Comparison of ENCODE assay signal across 1 cellular context in the genomic region with DNA sequence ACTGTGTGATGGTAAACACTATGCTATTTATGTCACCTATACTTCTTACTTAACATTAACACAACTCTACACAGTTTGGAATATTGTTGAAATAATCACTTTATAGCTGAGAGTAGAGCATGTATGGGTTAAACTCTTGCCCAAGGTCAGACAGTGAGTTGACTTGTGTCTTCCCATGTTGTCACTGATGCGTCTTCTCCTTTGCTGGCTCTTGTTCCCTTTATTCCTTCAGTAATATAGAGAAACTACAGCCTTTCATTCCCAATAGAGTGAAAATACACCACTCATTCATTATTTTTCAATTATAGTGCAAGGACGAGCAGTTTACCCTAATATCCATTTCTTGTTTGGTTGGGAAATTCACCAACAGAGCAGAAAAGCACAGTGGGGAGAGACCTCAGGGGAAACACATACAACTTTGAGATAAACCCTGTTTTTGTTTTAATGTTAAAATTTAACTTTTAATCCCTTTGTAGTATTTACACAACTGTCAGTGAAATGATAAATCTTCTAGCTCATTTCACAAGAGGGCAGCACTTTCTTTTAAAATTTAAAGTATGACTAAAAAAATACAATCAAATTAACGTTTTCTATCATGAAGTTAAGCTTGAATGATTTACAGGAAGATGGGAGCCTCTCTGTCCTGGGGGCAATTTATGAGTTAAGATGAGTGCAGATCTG.
TF ChIP-seq lines count a peak whose summit lies in the region.

No MANE protein-coding gene starts in this region.

TF ChIP-seq in HepG2, 621 proteins besides CTCF, POLR2A, EP300 and RAD21 (continued from another document and continues in another):
- 0 out of 2 replicates have a peak, but pooled peaks have one; percentile 37 for TF ChIP-seq ZNF142 (CRISPR knock-in tag; IDR thresholded peaks at IDR 0.05)
- peak; percentile 48; the same call in 1 of the 2 replicates for TF ChIP-seq ZNF367 (CRISPR knock-in tag; IDR thresholded peaks at IDR 0.05; ENCODE audit: borderline replicate concordance)
- TF ChIP-seq JUN (CRISPR knock-in tag; IDR thresholded peaks at IDR 0.05): no peak
- TF ChIP-seq, protein P1, sequence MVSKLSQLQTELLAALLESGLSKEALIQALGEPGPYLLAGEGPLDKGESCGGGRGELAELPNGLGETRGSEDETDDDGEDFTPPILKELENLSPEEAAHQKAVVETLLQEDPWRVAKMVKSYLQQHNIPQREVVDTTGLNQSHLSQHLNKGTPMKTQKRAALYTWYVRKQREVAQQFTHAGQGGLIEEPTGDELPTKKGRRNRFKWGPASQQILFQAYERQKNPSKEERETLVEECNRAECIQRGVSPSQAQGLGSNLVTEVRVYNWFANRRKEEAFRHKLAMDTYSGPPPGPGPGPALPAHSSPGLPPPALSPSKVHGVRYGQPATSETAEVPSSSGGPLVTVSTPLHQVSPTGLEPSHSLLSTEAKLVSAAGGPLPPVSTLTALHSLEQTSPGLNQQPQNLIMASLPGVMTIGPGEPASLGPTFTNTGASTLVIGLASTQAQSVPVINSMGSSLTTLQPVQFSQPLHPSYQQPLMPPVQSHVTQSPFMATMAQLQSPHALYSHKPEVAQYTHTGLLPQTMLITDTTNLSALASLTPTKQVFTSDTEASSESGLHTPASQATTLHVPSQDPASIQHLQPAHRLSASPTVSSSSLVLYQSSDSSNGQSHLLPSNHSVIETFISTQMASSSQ (IDR thresholded peaks at IDR 0.05; ENCODE audit: low read depth): peak; percentile 99
- TF ChIP-seq, protein P1 (CRISPR knock-in tag; IDR thresholded peaks at IDR 0.05; ENCODE audit: borderline replicate concordance): peak; percentile 99
- no peak; the same call in 1 of the 2 replicates for TF ChIP-seq FOXK2 (IDR thresholded peaks at IDR 0.05)
- TF ChIP-seq NCOA1 (CRISPR knock-in tag; IDR thresholded peaks at IDR 0.05): no peak
- no peak for TF ChIP-seq ZNF441 (CRISPR knock-in tag; IDR thresholded peaks at IDR 0.05; ENCODE audit: borderline replicate concordance)
- TF ChIP-seq ZBTB1 (CRISPR knock-in tag; IDR thresholded peaks at IDR 0.05; ENCODE audit: borderline replicate concordance): no peak
- TF ChIP-seq ISL2 (CRISPR knock-in tag; IDR thresholded peaks at IDR 0.05): peak; percentile 88
- peak; percentile 81 for TF ChIP-seq CREM (IDR thresholded peaks at IDR 0.05)
- TF ChIP-seq CREM (CRISPR knock-in tag; IDR thresholded peaks at IDR 0.05): no peak
- TF ChIP-seq ZNF644 (CRISPR knock-in tag; IDR thresholded peaks at IDR 0.05; ENCODE audit: low read depth): 0 out of 2 replicates have a peak, but pooled peaks have one; percentile 74
- TF ChIP-seq ZNF724P (CRISPR knock-in tag; IDR thresholded peaks at IDR 0.05; ENCODE audit: borderline replicate concordance): 0 out of 2 replicates have a peak, but pooled peaks have one; percentile 33
- peak; percentile 92; the same call in 1 of the 2 replicates for TF ChIP-seq FOXJ3 (CRISPR knock-in tag; IDR thresholded peaks at IDR 0.05; ENCODE audit: borderline replicate concordance)
- TF ChIP-seq POLR2AphosphoS2 (IDR thresholded peaks at IDR 0.05; ENCODE audit: low read depth, low read length): no peak
- no peak for TF ChIP-seq ZNF775 (CRISPR knock-in tag; IDR thresholded peaks at IDR 0.05; ENCODE audit: borderline replicate concordance)
- TF ChIP-seq TP53 (CRISPR knock-in tag; conservative IDR thresholded peaks at IDR 0.05): peak; percentile 83; the same call in 1 of the 2 replicates
- TF ChIP-seq JARID2 (CRISPR knock-in tag; IDR thresholded peaks at IDR 0.05; ENCODE audit: insufficient replicate concordance): no peak
- TF ChIP-seq ZNF317 (CRISPR knock-in tag; IDR thresholded peaks at IDR 0.05): peak; percentile 48; the same call in 1 of the 2 replicates
- no peak for TF ChIP-seq HNF4G (IDR thresholded peaks at IDR 0.05; ENCODE audit: borderline replicate concordance, low read depth, low read length)
- TF ChIP-seq HNF4G (CRISPR knock-in tag; IDR thresholded peaks at IDR 0.05; ENCODE audit: borderline replicate concordance, low read depth): no peak
- TF ChIP-seq ESRRA (CRISPR knock-in tag; IDR thresholded peaks at IDR 0.05; ENCODE audit: low read depth): no peak
- no peak for TF ChIP-seq ATM (IDR thresholded peaks at IDR 0.05; ENCODE audit: borderline replicate concordance)
- no peak for TF ChIP-seq MAX (IDR thresholded peaks at IDR 0.05)
- no peak for TF ChIP-seq THAP8 (CRISPR knock-in tag; IDR thresholded peaks at IDR 0.05; ENCODE audit: borderline replicate concordance)
- TF ChIP-seq ZSCAN22 (CRISPR knock-in tag; IDR thresholded peaks at IDR 0.05): no peak; the same call in 1 of the 2 replicates
- no peak for TF ChIP-seq ZNF552 (CRISPR knock-in tag; IDR thresholded peaks at IDR 0.05; ENCODE audit: borderline replicate concordance)
- TF ChIP-seq SMC3 (IDR thresholded peaks at IDR 0.05; ENCODE audit: low read length): no peak
- TF ChIP-seq ASH2L (IDR thresholded peaks at IDR 0.05; ENCODE audit: insufficient read length, low read depth, low read length): peak; percentile 62
- TF ChIP-seq ZBTB46 (CRISPR knock-in tag; IDR thresholded peaks at IDR 0.05; ENCODE audit: borderline replicate concordance): no peak
- no peak for TF ChIP-seq ZKSCAN1 (IDR thresholded peaks at IDR 0.05; ENCODE audit: low read length)
- TF ChIP-seq MED13 (CRISPR knock-in tag; IDR thresholded peaks at IDR 0.05): peak; percentile 93
- TF ChIP-seq ZBTB8A (CRISPR knock-in tag; IDR thresholded peaks at IDR 0.05; ENCODE audit: borderline replicate concordance, low read depth): no peak
- TF ChIP-seq BHLHE40 (IDR thresholded peaks at IDR 0.05; ENCODE audit: low read length): no peak
- peak; percentile 31; the same call in 1 of the 2 replicates for TF ChIP-seq ZNF609 (CRISPR knock-in tag; IDR thresholded peaks at IDR 0.05; ENCODE audit: borderline replicate concordance)
- peak; percentile 63; the same call in 1 of the 2 replicates for TF ChIP-seq SMAD3 (CRISPR knock-in tag; IDR thresholded peaks at IDR 0.05)
- TF ChIP-seq ETV6 (CRISPR knock-in tag; conservative IDR thresholded peaks at IDR 0.05): no peak
- no peak; the same call in 1 of the 2 replicates for TF ChIP-seq GMEB1 (CRISPR knock-in tag; IDR thresholded peaks at IDR 0.05; ENCODE audit: borderline replicate concordance)
- no peak for TF ChIP-seq HMG20B (CRISPR knock-in tag; conservative IDR thresholded peaks at IDR 0.05)
